ENCODE assay signal across 18 cellular contexts in the genomic region with DNA sequence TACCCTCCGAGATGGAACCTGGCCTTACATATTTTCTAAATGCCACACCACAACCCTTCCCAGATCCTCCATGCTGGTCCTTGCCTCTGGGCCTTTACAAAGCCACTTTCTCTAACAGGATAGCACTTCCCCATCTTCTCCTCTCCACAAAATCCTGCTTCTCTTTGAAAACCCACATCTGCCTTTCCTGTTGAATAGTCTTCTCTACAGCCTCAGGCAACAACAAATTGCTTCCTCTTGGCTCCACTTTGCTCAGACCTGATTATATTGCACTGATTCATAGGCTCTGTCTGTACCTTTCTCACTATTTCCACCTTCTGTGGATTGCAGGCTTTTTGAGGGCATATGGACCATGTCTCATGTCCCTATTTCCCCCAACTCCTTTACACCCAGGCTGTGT.
"Had no signal": no experiment of that assay in that cellular context is flagged by ENCODE, and none has a peak within 500 bp of the region (broad histone marks: within the 10 kb centered on the region; RNA-seq: fewer than 3 reads in every experiment).

No MANE protein-coding gene starts in this region.

- H3K27me3 ChIP-seq: esophagus squamous epithelium, right atrium auricular region, sigmoid colon had no signal

- H3K4me1 ChIP-seq: esophagus squamous epithelium, right atrium auricular region, sigmoid colon, stomach had no signal

- FAIRE-seq: endometrium, urothelium cell line had no signal

- H3K36me3 ChIP-seq: esophagus squamous epithelium, right atrium auricular region, sigmoid colon, stomach, thoracic aorta had no signal

- H3K27ac ChIP-seq: dorsolateral prefrontal cortex, epithelial cell of prostate, right atrium auricular region, sigmoid colon, skin epidermis, stomach, thoracic aorta had no signal

- H3K9me3 ChIP-seq: esophagus squamous epithelium, right atrium auricular region, sigmoid colon, stomach, thoracic aorta had no signal

- H3K4me3 ChIP-seq: coronary artery, dorsolateral prefrontal cortex, esophagus squamous epithelium, right atrium auricular region, sigmoid colon, skin epidermis, stomach, thoracic aorta had no signal

- ATAC-seq: left colon had no signal

- DNase-seq: dorsolateral prefrontal cortex; effector CD8-positive, alpha-beta T cell; esophagus squamous epithelium; left colon; mesendoderm; naive B cell; sigmoid colon; stimulated activated CD4-positive, alpha-beta T cell treated with anti-CD3 and anti-CD28 coated beads, Interleukin-12 subunit alpha, Interleukin-12 subunit beta, amount 100 ng/mL, for 4 hours; stimulated activated naive CD4-positive, alpha-beta T cell; stomach; substantia nigra had no signal
